31 cellular contexts compared by ENCODE assay signal in the genomic region with DNA sequence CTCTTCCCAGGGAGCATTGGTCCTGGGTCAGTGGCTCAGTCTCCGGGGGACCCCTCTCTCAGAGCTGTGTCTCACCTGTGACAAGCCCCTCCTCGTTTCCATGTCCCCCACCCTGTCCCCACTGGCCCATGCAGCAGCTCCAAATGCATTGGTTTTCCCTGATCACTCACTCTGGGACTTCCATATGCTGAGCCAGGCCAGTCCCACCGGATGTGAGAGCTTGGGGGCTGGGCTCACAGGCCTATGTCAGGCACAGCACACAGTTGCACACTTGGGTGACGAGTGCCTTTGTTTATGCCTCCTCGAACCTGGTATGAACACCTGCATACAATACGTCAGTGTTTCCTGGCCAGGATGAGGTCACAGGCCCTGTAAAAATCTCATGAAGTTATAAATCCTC.
A peak's percentile ranks its signal among the peaks of the same experiment; 100 is the strongest.
DNase-seq lines count a peak whose midpoint lies in the region; ATAC-seq, FAIRE-seq and TF ChIP-seq lines count a peak whose summit lies in the region.
"Had no signal": no experiment of that assay in that cellular context is flagged by ENCODE, and none has a peak within 500 bp of the region (broad histone marks: within the 10 kb centered on the region; RNA-seq: fewer than 3 reads in every experiment).

No MANE protein-coding gene starts in this region.

- H3K36me3 ChIP-seq in bronchial epithelial cell (ENCODE audit: control insufficient read depth, insufficient read depth, low read length) (no peaks in the 10 kb centered on the region), osteoblast (ENCODE audit: insufficient read depth, low read length) (no peaks in the 10 kb centered on the region)
- H3K36me3 ChIP-seq: ascending aorta, left ventricle myocardium inferior had no signal

- H3K79me2 ChIP-seq in osteoblast (ENCODE audit: insufficient read depth, low read length): no peaks in the 10 kb centered on the region

- FAIRE-seq in bronchial epithelial cell (lab: Jason Lieb, UNC): no peak
- FAIRE-seq: endometrium, GM12878, RCC 7860, TTC549, urothelium cell line had no signal

- H3K4me3 ChIP-seq in bronchial epithelial cell (ENCODE audit: low read depth, low read length): no peak overlapping the region
- no peak overlapping the region for H3K4me3 ChIP-seq in osteoblast (ENCODE audit: insufficient read depth, low read length)
- H3K4me3 ChIP-seq: ascending aorta, GM12878, left ventricle myocardium inferior, testis had no signal

- no peak for ATAC-seq in esophagus mucosa
- ATAC-seq: activated CD8-positive, alpha-beta T cell treated with anti-CD3 and anti-CD28 coated beads for 36 hours; GM12878 had no signal

- in situ Hi-C loops in GM13977 (cut with MboI; ENCODE audit: low pct_unique_long_range_greater_than_20kb, low sequenced_read_pairs, unreplicated experiment): no loop called here

- H4K20me1 ChIP-seq in osteoblast (ENCODE audit: insufficient read depth, low read length): no peaks in the 10 kb centered on the region

- peak in 2 of 3 experiments; percentile 47 to 55 for DNase-seq in NCI-H1417 (lab: John Stamatoyannopoulos, UW)
- DNase-seq in NCI-H1417 treated with DMSO at 0.1 percent for 48 hours (lab: John Stamatoyannopoulos, UW): no peak
- peak; percentile 68 for DNase-seq in NCI-H2107 treated with DMSO at 0.1 percent for 48 hours (lab: John Stamatoyannopoulos, UW; ENCODE audit: unreplicated experiment)
- peak; percentile 38 for DNase-seq in bronchial epithelial cell (ENCODE audit: low read depth)
- DNase-seq in osteoblast (ENCODE audit: insufficient read length, low spot score, missing footprints): no peak
- no peak for DNase-seq in activated CD4-positive, alpha-beta T cell treated with anti-CD3 and anti-CD28 coated beads for 4 hours
- no peak for DNase-seq in GM13977 (ENCODE audit: low spot score)
- DNase-seq: activated CD4-positive, CD25-positive, alpha-beta regulatory T cell treated with anti-CD3 and anti-CD28 coated beads, Interleukin-2, amount 50 U/mL, for 72 hours; activated CD8-positive, alpha-beta T cell treated with anti-CD3 and anti-CD28 coated beads for 36 hours; activated effector memory CD4-positive, alpha-beta T cell treated with Interleukin-2 at 50 U/mL for 16 hours; activated T-cell treated with anti-CD3 and anti-CD28 coated beads for 4 hours; Calu3; EL; HFFc6; Kasumi-1; left ventricle myocardium inferior; mesendoderm; MV-4-11; naive B cell; NCI-H1694; stimulated activated naive CD4-positive, alpha-beta T cell; testis had no signal

- H3K4me1 ChIP-seq in osteoblast (ENCODE audit: insufficient read depth, low read length): no peaks in the 10 kb centered on the region
- H3K4me1 ChIP-seq: left ventricle myocardium inferior, testis had no signal

- H3K9me3 ChIP-seq in osteoblast (ENCODE audit: low read depth, low read length): no peaks in the 10 kb centered on the region
- H3K9me3 ChIP-seq: ascending aorta, testis had no signal

- TF ChIP-seq CTCF in bronchial epithelial cell (IDR thresholded peaks at IDR 0.05; ENCODE audit: insufficient read depth, low read length, severe bottlenecking) (no peak), osteoblast (IDR thresholded peaks at IDR 0.05; ENCODE audit: extremely low read depth, low read depth, low read length) (no peak), GM13977 (IDR thresholded peaks at IDR 0.05; ENCODE audit: extremely low read depth, insufficient read depth, missing control alignments) (no peak)

- H3K4me2 ChIP-seq in osteoblast (ENCODE audit: insufficient read depth, low read length): no peak overlapping the region

- peaks cover 3% of the 10 kb centered on the region for H3K27me3 ChIP-seq in bronchial epithelial cell (ENCODE audit: control insufficient read depth, insufficient read depth, low read length)
- peaks cover 10% of the 10 kb centered on the region for H3K27me3 ChIP-seq in osteoblast (ENCODE audit: insufficient read depth, low read length)
- H3K27me3 ChIP-seq: ascending aorta, testis had no signal

- H3K27ac ChIP-seq in osteoblast (ENCODE audit: low read depth, low read length): no peak overlapping the region
- H3K27ac ChIP-seq: 22Rv1, ascending aorta, C4-2B, left ventricle myocardium inferior, testis had no signal

- peak overlapping the region; percentile 49 for H2AFZ ChIP-seq in osteoblast (ENCODE audit: low read length)

Comparison
In these comparisons a context has a peak if more than half of its experiments do, and no peak if none do; other contexts are left out.
1. DNase-seq: peak in NCI-H1417 (2 of 3), NCI-H2107 treated with DMSO at 0.1 percent for 48 hours (single experiment) and bronchial epithelial cell (single experiment); none in NCI-H1417 treated with DMSO at 0.1 percent for 48 hours (single experiment), osteoblast (single experiment), activated CD4-positive, alpha-beta T cell treated with anti-CD3 and anti-CD28 coated beads for 4 hours (0 of 2) and GM13977 (single experiment).